ENCODE assay signal across 1 cellular context in the genomic region with DNA sequence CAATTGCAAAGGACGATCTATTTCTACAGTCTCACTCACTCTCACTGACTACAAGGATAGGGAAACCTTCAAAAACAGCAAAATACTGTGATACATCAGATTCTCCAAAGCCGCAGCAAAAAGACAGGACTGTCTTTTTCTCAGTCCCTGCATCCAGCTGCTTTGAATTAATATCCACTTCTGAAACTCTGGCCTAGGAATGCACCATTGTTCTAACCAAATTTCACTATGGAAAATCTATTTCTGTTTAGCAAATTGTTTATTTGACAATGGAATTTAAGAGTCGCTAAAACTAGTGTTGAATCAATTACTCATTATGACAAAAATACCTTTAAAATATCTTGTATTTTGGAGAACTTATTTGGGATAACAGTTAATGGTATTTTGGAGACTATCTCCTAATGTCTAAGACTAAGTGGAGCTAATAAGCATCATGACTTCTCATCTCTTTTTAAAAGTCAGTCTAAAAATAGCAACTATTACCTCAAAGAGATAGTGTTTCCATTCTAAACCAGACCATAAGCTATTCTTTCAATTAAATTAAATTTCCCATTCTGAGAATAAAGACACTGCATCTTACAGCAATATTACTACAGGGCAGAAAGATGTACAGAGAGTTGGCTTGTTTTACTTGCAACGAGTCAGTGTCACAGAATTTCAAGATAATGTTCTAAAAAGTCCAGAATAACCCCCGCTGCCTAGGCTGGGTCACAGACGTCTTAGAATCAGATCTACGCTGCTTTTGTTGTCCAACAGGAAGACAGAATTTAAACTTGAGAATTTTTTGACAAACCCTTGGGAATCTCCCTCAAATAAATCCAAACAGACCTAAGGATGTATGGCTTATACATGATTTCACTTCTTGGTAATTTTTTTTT.
TF ChIP-seq lines count a peak whose summit lies in the region.

No MANE protein-coding gene starts in this region.

TF ChIP-seq in K562, 482 proteins besides CTCF, POLR2A, EP300 and RAD21:
- TF ChIP-seq, protein P1, sequence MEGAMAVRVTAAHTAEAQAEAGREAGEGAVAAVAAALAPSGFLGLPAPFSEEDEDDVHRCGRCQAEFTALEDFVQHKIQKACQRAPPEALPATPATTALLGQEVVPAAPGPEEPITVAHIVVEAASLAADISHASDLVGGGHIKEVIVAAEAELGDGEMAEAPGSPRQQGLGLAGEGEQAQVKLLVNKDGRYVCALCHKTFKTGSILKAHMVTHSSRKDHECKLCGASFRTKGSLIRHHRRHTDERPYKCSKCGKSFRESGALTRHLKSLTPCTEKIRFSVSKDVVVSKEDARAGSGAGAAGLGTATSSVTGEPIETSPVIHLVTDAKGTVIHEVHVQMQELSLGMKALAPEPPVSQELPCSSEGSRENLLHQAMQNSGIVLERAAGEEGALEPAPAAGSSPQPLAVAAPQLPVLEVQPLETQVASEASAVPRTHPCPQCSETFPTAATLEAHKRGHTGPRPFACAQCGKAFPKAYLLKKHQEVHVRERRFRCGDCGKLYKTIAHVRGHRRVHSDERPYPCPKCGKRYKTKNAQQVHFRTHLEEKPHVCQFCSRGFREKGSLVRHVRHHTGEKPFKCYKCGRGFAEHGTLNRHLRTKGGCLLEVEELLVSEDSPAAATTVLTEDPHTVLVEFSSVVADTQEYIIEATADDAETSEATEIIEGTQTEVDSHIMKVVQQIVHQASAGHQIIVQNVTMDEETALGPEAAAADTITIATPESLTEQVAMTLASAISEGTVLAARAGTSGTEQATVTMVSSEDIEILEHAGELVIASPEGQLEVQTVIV (CRISPR knock-in tag; IDR thresholded peaks at IDR 0.05; ENCODE audit: borderline replicate concordance) = no peak
- no peak for TF ChIP-seq ZNF12 (CRISPR knock-in tag; IDR thresholded peaks at IDR 0.05)
- 0 out of 2 replicates have a peak, but pooled peaks have one; percentile 15 for TF ChIP-seq MEF2D (tag; conservative IDR thresholded peaks at IDR 0.05; ENCODE audit: low read depth)
- TF ChIP-seq ZZZ3 (IDR thresholded peaks at IDR 0.05) = no peak
